2 cellular contexts compared by ENCODE assay signal in the genomic region with DNA sequence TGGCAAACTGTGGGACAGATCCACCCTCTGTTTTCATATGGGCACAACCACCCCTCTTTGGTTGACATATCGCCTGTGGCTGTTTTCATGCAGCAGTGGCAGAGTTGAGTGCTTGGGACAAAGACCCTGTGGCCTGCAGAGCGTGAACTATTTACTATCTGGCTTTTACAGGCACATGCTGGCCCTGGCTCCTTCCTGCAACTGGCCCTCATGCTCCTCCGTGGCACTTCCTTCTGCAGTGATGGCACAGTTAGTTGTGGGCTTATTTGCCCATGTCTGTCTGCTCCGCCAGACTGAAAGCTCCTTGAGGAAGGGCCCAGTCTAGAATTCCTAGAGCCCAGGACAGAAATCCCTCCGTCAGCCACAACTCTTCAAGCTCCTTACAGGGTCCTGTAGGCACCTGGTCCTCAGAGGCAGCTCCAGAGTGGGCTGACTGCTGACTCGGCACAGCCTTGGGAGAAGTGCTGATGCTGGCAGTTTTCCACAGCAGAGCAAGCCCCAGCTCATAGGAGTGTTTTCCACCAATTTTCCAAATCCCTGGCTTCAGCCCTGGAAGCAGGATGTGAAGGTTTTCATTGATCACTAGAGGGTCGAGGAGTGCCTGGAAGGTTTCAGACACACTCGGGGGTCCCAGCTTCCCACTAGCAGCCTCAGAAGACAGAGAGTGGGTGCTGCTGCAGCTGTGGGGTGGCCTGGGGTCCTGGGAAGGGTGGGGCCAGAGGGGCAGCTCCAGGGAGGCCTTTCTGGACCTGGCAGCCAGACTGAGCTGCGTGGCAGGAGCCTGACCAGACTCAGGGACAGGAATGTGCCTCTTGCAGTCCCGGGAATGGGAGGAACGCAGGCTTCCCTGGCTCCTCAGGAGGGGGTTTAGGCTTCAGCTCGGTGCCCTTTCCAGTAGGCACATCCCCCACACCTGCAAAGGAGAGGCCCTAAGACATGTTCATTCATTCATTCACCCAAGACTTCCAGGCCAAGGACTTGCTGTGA.
TF ChIP-seq lines count a peak whose summit lies in the region.

No MANE protein-coding gene starts in this region.

TF ChIP-seq in GM23338, 12 proteins besides CTCF, POLR2A, EP300 and RAD21:
- no peak for TF ChIP-seq STAT1 (IDR thresholded peaks at IDR 0.05; ENCODE audit: unreplicated experiment)
- TF ChIP-seq CREB1 (CRISPR knock-in tag; IDR thresholded peaks at IDR 0.05; ENCODE audit: low read depth): no peak
- TF ChIP-seq ZNF462 (CRISPR knock-in tag; IDR thresholded peaks at IDR 0.05): no peak

TF ChIP-seq in SK-N-SH, 30 proteins besides CTCF, POLR2A, EP300 and RAD21:
- no peak for TF ChIP-seq RXRA (IDR thresholded peaks at IDR 0.05; ENCODE audit: borderline replicate concordance, low read depth)
- no peak for TF ChIP-seq PBX3 (IDR thresholded peaks at IDR 0.05)
